In the genomic region with DNA sequence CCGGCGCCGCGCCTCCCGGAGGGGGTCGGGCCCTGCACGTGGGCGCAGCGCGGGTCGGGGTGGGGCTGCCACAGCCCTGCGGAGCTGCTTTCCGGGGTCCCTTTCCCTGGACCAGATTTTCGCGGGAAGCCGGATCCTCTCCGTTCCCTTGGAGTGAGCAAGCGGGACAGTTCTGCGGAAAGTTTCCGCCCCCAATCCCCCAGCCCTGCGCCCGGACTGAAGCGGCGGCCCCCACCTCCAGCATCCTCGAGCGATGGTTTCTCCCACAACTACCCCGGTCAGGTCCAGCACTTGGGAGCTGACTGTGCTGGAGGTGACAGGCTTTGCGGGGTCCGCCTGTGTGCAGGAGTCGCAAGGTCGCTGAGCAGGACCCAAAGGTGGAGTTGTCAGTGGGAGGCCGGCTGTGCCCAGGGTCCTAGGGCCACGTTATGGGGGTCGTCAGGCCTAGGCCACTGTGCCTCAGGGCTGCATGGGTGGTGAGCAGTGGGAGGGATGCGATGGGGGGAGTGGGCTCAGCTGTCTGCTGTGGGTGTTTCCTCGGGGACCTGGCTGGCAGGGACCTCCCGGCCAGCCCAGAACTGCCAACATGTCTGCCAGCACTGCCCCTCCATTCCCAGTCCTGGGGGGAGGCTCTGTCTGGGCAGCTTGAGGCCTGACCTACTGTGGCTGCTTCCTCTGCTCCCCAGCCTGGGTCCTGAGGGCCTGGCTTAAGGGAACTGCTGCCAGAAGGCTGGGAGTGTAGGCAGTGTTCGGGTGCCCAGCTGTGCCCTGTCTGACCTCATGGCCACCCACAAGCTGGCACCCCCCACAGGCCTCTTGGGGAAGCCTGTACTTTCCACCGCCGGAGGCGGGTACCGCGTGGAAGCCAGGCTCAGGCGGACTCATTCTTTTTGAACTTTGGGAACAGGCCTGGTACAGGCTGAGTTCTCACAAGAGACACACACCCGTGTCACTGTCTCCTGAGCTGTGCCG, we compare ENCODE assay signal across 8 cellular contexts. TPM values are rescaled to one million over a fixed set of nuclear protein-coding genes. Genes with fewer than 3 reads are reported as not detected.
A peak's percentile ranks its signal among the peaks of the same experiment; 100 is the strongest.
DNase-seq lines count a peak whose midpoint lies in the region; ATAC-seq and TF ChIP-seq lines count a peak whose summit lies in the region.

No MANE protein-coding gene starts in this region.

- H3K9ac ChIP-seq in duodenal mucosa (ENCODE audit: low read depth in 1 of 2, low read length in 2 of 2) (peak overlapping the region in 1 of 2 donors; percentile 15), subcutaneous abdominal adipose tissue (ENCODE audit: low read length in 5 of 5) (peak overlapping the region; percentile 65 to 77 (median 72))

- WGBS in lower leg skin, 2 donors = 13 to 25% methylated on average over 28 to 33 of the region's 46 CpGs

- H3K27ac ChIP-seq in duodenal mucosa (ENCODE audit: low read depth, low read length) (peak overlapping the region; percentile 46), subcutaneous abdominal adipose tissue (ENCODE audit: low read depth, low read length) (peak overlapping the region; percentile 90)

- TF ChIP-seq POLR2A in lower leg skin (IDR thresholded peaks at IDR 0.05) = no peak

- no peaks in the 10 kb centered on the region for H3K9me3 ChIP-seq in duodenal mucosa (ENCODE audit: control insufficient read depth in 1 of 2, low read length in 2 of 2)
- no peaks in the 10 kb centered on the region for H3K9me3 ChIP-seq in subcutaneous abdominal adipose tissue (ENCODE audit: control insufficient read depth in 5 of 5, low read length in 5 of 5)

- H3K27me3 ChIP-seq in duodenal mucosa (ENCODE audit: control insufficient read depth in 1 of 2, insufficient read depth in 2 of 2, low read length in 2 of 2) (peaks cover 0 to 5% of the 10 kb centered on the region in 2 donors), subcutaneous abdominal adipose tissue (ENCODE audit: control insufficient read depth in 5 of 5, insufficient read depth in 4 of 5, low read length in 5 of 5) (no peaks in the 10 kb centered on the region)

- H3K36me3 ChIP-seq in duodenal mucosa (ENCODE audit: control insufficient read depth in 1 of 2, insufficient read depth in 2 of 2, low read length in 2 of 2) = no peaks in the 10 kb centered on the region
- H3K36me3 ChIP-seq in subcutaneous abdominal adipose tissue (ENCODE audit: control insufficient read depth in 5 of 5, insufficient read depth in 5 of 5, low read length in 5 of 5) = no peaks in the 10 kb centered on the region

- no peak for TF ChIP-seq CTCF in lower leg skin (IDR thresholded peaks at IDR 0.05)

- H3K4me3 ChIP-seq in duodenal mucosa (ENCODE audit: low read depth in 1 of 2, low read length in 2 of 2) = peak overlapping the region; percentile 55 to 66
- H3K4me3 ChIP-seq in lower leg skin (ENCODE audit: low read depth, poor library complexity, severe bottlenecking) = peak overlapping the region; percentile 19
- H3K4me3 ChIP-seq in subcutaneous abdominal adipose tissue (ENCODE audit: low read depth in 1 of 5, low read length in 5 of 5) = peak overlapping the region; percentile 48 to 88 (median 79)

- peaks cover 7 to 20% of the 10 kb centered on the region in 2 donors for H3K4me1 ChIP-seq in duodenal mucosa (ENCODE audit: control insufficient read depth in 1 of 2, insufficient read depth in 2 of 2, low read length in 2 of 2)
- peaks cover 15 to 74% (median 66%) of the 10 kb centered on the region in 5 donors for H3K4me1 ChIP-seq in subcutaneous abdominal adipose tissue (ENCODE audit: control insufficient read depth in 5 of 5, insufficient read depth in 5 of 5, low read length in 5 of 5)

- peak; percentile 40 for DNase-seq in activated CD4-positive, alpha-beta T cell treated with anti-CD3 and anti-CD28 coated beads for 48 hours
- DNase-seq in activated CD4-positive, alpha-beta T cell treated with anti-CD3 and anti-CD28 coated beads for 1 hour = no peak
- DNase-seq in lower leg skin (ENCODE audit: low spot score in 2 of 2) (peak in 1 of 2 donors; percentile 36), GOT3 (lab: John Stamatoyannopoulos, UW) (no peak)

- intact Hi-C loops in lower leg skin (cut with DNase I; ENCODE audit: low total_unique reads) = no loop called here

- ATAC-seq in HG02973 (IDR thresholded peaks at IDR 0.05; ENCODE audit: unreplicated experiment) (peak; percentile 3), SK-N-SH treated with all-trans-retinoic acid at 6 μM for 48 hours (peak; percentile 29)

TF ChIP-seq in SK-N-SH treated with all-trans-retinoic acid at 6 μM for 48 hours, 23 proteins besides CTCF, POLR2A, EP300 and RAD21:
- TF ChIP-seq ZFP3 (CRISPR knock-in tag; IDR thresholded peaks at IDR 0.05) (no peak), PPARA (CRISPR knock-in tag; IDR thresholded peaks at IDR 0.05; ENCODE audit: borderline replicate concordance) (no peak), ZNF565 (CRISPR knock-in tag; conservative IDR thresholded peaks at IDR 0.05; ENCODE audit: low read depth) (no peak), ISL1 (CRISPR knock-in tag; IDR thresholded peaks at IDR 0.05) (no peak), BACH2 (CRISPR knock-in tag; IDR thresholded peaks at IDR 0.05; ENCODE audit: borderline replicate concordance) (no peak), TOX (CRISPR knock-in tag; IDR thresholded peaks at IDR 0.05; ENCODE audit: borderline replicate concordance) (no peak), GLIS3 (CRISPR knock-in tag; IDR thresholded peaks at IDR 0.05) (no peak), ZNF8 (CRISPR knock-in tag; IDR thresholded peaks at IDR 0.05) (no peak), ARNTL (CRISPR knock-in tag; IDR thresholded peaks at IDR 0.05; ENCODE audit: borderline replicate concordance, low read depth) (no peak), ZFP30 (CRISPR knock-in tag; IDR thresholded peaks at IDR 0.05) (no peak), ZNF70 (CRISPR knock-in tag; IDR thresholded peaks at IDR 0.05) (no peak), ESRRG (CRISPR knock-in tag; IDR thresholded peaks at IDR 0.05) (no peak), OSR1 (CRISPR knock-in tag; IDR thresholded peaks at IDR 0.05) (no peak), TCF4 (CRISPR knock-in tag; IDR thresholded peaks at IDR 0.05; ENCODE audit: borderline replicate concordance) (no peak)

RNA-seq across cellular contexts. Expression of gene ST3GAL4, which starts 0.7 kb away (rescaled TPM):
- total RNA-seq in lower leg skin = 10 to 100 TPM; 12.6 to 27.0 (median 17.1) TPM

RNA-seq across cellular contexts. Expression of gene DCPS, which starts 52.4 kb away (rescaled TPM):
- 10 to 100 TPM; 15.1 to 23.4 (median 16.7) TPM for total RNA-seq in lower leg skin

Comparison
In these comparisons a context has a peak if more than half of its experiments do, and no peak if none do; other contexts are left out.
1. H3K4me3 ChIP-seq: peak in every context shown above with its lines; median percentile 79 in subcutaneous abdominal adipose tissue; 60 in duodenal mucosa; 19 in lower leg skin.